ENCODE assay signal across 1 cellular context in genomic region chr1:24237046-24237371, GRCh38.
TF ChIP-seq lines count a peak whose summit lies in the region.

No MANE protein-coding gene starts in this region.

TF ChIP-seq in K562, 482 proteins besides CTCF, POLR2A, EP300 and RAD21:
- TF ChIP-seq ZNF224 (CRISPR knock-in tag; IDR thresholded peaks at IDR 0.05) (no peak), HOMEZ (CRISPR knock-in tag; IDR thresholded peaks at IDR 0.05) (no peak), RBM25 (IDR thresholded peaks at IDR 0.05; ENCODE audit: low read depth, low read length, severe bottlenecking) (peak; percentile 12), ZFP36 (IDR thresholded peaks at IDR 0.05; ENCODE audit: low read depth, low read length, partially characterized antibody) (peak; percentile 90), ZNF639 (CRISPR knock-in tag; conservative IDR thresholded peaks at IDR 0.05 in 1 of 2, IDR thresholded peaks at IDR 0.05 in 1 of 2) (no peak), MAX (CRISPR knock-in tag; IDR thresholded peaks at IDR 0.05) (no peak), SRSF7 (optimal IDR thresholded peaks at IDR 0.05; ENCODE audit: low read depth, low read length) (no peak), MXD1 (CRISPR knock-in tag; IDR thresholded peaks at IDR 0.05; ENCODE audit: borderline replicate concordance, poor library complexity, severe bottlenecking) (no peak), ZBTB11 (CRISPR knock-in tag; IDR thresholded peaks at IDR 0.05) (no peak), AFF4 (CRISPR knock-in tag; IDR thresholded peaks at IDR 0.05) (no peak)
